In the genomic region with DNA sequence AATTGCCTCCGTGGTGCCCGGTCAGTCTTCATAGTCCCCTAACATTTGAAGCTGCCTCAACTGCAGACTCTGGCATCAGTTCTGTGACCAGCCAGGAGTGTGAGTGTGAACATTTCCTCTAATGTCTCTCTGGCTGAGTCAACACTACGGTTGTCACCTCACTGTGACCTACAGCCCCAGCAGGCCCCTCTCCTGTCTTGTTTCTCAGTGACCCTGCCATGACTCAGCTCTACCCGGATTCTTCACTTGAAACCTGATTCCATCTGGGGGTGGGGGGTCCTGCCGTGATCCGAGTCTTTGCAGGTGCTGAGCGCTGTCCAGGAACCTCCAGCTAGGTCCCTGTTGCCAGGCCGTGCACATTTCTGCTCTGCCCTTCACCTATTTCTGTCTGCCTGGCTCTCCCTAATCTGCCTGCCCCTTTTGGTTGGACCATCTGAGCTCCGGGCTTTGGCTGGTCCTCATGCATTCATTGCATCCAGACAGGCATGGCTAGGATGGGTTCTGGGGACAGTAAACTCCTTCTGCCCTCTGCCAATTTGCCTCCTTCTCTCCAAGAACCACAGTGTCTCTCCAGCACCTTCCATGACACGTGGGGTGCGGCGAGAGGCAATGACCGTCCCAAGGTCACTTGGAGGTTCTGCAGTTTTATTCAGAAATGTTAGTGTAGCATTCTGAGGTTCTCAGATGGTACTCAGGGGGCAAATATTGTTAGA, we compare ENCODE assay signal across 2 cellular contexts.
TF ChIP-seq lines count a peak whose summit lies in the region.

No MANE protein-coding gene starts in this region.

TF ChIP-seq in HEK293, 187 proteins besides CTCF, POLR2A, EP300 and RAD21 (continued from another document):
- peak; percentile 66 for TF ChIP-seq GLIS1 (tag by site-specific recombination; IDR thresholded peaks at IDR 0.05)
- TF ChIP-seq, protein P1, sequence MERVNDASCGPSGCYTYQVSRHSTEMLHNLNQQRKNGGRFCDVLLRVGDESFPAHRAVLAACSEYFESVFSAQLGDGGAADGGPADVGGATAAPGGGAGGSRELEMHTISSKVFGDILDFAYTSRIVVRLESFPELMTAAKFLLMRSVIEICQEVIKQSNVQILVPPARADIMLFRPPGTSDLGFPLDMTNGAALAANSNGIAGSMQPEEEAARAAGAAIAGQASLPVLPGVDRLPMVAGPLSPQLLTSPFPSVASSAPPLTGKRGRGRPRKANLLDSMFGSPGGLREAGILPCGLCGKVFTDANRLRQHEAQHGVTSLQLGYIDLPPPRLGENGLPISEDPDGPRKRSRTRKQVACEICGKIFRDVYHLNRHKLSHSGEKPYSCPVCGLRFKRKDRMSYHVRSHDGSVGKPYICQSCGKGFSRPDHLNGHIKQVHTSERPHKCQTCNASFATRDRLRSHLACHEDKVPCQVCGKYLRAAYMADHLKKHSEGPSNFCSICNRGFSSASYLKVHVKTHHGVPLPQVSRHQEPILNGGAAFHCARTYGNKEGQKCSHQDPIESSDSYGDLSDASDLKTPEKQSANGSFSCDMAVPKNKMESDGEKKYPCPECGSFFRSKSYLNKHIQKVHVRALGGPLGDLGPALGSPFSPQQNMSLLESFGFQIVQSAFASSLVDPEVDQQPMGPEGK (tag by site-specific recombination; IDR thresholded peaks at IDR 0.05), result peak; percentile 76; the same call in 1 of the 2 replicates

TF ChIP-seq in SK-N-SH treated with all-trans-retinoic acid at 6 μM for 48 hours, 23 proteins besides CTCF, POLR2A, EP300 and RAD21 (continued from another document):
- TF ChIP-seq, protein P2, sequence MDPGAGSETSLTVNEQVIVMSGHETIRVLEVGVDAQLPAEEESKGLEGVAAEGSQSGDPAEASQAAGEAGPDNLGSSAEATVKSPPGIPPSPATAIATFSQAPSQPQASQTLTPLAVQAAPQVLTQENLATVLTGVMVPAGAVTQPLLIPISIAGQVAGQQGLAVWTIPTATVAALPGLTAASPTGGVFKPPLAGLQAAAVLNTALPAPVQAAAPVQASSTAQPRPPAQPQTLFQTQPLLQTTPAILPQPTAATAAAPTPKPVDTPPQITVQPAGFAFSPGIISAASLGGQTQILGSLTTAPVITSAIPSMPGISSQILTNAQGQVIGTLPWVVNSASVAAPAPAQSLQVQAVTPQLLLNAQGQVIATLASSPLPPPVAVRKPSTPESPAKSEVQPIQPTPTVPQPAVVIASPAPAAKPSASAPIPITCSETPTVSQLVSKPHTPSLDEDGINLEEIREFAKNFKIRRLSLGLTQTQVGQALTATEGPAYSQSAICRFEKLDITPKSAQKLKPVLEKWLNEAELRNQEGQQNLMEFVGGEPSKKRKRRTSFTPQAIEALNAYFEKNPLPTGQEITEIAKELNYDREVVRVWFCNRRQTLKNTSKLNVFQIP (CRISPR knock-in tag; IDR thresholded peaks at IDR 0.05; ENCODE audit: borderline replicate concordance, low read depth), result no peak
- TF ChIP-seq ARNTL (CRISPR knock-in tag; IDR thresholded peaks at IDR 0.05; ENCODE audit: borderline replicate concordance, low read depth) (no peak), ISL1 (CRISPR knock-in tag; IDR thresholded peaks at IDR 0.05) (no peak), OSR1 (CRISPR knock-in tag; IDR thresholded peaks at IDR 0.05) (no peak), ZFP3 (CRISPR knock-in tag; IDR thresholded peaks at IDR 0.05) (no peak), ESRRG (CRISPR knock-in tag; IDR thresholded peaks at IDR 0.05) (no peak), TCF4 (CRISPR knock-in tag; IDR thresholded peaks at IDR 0.05; ENCODE audit: borderline replicate concordance) (no peak), SNAI2 (CRISPR knock-in tag; IDR thresholded peaks at IDR 0.05) (no peak), ZFP30 (CRISPR knock-in tag; IDR thresholded peaks at IDR 0.05) (no peak), ZNF8 (CRISPR knock-in tag; IDR thresholded peaks at IDR 0.05) (no peak)
- TF ChIP-seq, protein P1 (CRISPR knock-in tag; IDR thresholded peaks at IDR 0.05; ENCODE audit: borderline replicate concordance), result no peak
- TF ChIP-seq, protein P3, sequence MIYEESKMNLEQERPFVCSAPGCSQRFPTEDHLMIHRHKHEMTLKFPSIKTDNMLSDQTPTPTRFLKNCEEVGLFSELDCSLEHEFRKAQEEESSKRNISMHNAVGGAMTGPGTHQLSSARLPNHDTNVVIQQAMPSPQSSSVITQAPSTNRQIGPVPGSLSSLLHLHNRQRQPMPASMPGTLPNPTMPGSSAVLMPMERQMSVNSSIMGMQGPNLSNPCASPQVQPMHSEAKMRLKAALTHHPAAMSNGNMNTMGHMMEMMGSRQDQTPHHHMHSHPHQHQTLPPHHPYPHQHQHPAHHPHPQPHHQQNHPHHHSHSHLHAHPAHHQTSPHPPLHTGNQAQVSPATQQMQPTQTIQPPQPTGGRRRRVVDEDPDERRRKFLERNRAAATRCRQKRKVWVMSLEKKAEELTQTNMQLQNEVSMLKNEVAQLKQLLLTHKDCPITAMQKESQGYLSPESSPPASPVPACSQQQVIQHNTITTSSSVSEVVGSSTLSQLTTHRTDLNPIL (CRISPR knock-in tag; IDR thresholded peaks at IDR 0.05; ENCODE audit: low read depth), result no peak
- TF ChIP-seq, protein P4, sequence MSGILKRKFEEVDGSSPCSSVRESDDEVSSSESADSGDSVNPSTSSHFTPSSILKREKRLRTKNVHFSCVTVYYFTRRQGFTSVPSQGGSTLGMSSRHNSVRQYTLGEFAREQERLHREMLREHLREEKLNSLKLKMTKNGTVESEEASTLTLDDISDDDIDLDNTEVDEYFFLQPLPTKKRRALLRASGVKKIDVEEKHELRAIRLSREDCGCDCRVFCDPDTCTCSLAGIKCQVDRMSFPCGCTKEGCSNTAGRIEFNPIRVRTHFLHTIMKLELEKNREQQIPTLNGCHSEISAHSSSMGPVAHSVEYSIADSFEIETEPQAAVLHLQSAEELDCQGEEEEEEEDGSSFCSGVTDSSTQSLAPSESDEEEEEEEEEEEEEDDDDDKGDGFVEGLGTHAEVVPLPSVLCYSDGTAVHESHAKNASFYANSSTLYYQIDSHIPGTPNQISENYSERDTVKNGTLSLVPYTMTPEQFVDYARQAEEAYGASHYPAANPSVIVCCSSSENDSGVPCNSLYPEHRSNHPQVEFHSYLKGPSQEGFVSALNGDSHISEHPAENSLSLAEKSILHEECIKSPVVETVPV (CRISPR knock-in tag; IDR thresholded peaks at IDR 0.05), result no peak
